7 cellular contexts compared by ENCODE assay signal in genomic region chr13:109323338-109323737, GRCh38.
"Had no signal": no experiment of that assay in that cellular context is flagged by ENCODE, and none has a peak within 500 bp of the region (broad histone marks: within the 10 kb centered on the region; RNA-seq: fewer than 3 reads in every experiment).

No MANE protein-coding gene starts in this region.

- DNase-seq: GOT3, H7, H9, HCEC 1CT, HFFc6 had no signal

- H3K36me3 ChIP-seq: HAP-1 had no signal

- H3K4me2 ChIP-seq: GM23338 had no signal

- H3K9me3 ChIP-seq: HAP-1 had no signal

- H3K4me1 ChIP-seq: HAP-1 had no signal

- H3K4me3 ChIP-seq: GM23338, HAP-1 had no signal

- H2AFZ ChIP-seq: GM23338 had no signal
